Comparison of ENCODE assay signal across 17 cellular contexts in the genomic region with DNA sequence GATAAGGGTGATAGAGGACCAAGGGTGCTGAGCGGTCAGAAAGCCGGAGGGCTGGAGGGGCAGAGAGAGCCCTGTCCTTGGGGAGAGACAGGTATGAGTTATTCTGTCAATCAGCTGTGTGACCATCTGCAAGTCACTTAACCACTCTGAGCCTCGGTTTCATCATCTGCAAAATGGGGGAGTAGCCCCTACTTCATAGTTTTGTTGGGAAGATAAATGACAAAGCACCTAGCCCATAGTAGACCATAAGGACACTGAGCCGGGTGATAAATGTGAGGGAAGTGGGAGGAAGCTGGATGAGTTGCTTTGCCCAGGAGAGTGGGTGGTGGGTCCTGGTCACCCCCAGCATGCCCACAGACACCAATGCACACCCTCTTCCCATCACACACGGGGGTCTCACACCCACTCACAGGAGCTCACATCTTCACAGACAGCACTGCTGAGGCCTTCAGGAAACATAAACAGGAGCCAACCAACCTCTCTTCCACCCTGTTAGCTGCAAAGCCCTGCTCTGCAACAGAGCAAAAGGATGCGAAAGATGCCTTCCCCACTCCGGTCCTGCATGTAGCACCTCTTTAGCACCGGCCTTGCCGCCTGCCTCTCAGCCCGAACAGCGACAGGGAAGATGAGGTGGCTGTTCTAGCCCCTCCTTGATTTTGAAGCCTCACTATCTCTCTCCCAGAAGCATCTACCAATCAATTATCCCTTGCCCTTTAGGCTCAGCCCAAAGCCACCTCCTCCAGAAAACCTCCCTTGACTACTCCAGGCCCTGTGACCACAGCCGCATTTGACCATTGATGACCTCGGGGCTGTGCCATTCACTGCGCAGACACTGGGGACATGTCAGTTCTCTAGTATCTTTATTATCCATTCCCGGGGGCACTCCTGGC. TPM values are rescaled to one million over a fixed set of nuclear protein-coding genes. Genes with fewer than 3 reads are reported as not detected.
DNase-seq lines count a peak whose midpoint lies in the region; ATAC-seq and TF ChIP-seq lines count a peak whose summit lies in the region.
"Had no signal": no experiment of that assay in that cellular context is flagged by ENCODE, and none has a peak within 500 bp of the region (broad histone marks: within the 10 kb centered on the region; RNA-seq: fewer than 3 reads in every experiment).

No MANE protein-coding gene starts in this region.

- ATAC-seq in WTC11 (no peak), GM18907 (IDR thresholded peaks at IDR 0.05; ENCODE audit: unreplicated experiment) (no peak), HG02798 (IDR thresholded peaks at IDR 0.05; ENCODE audit: poor library complexity, unreplicated experiment) (no peak)
- ATAC-seq: Right ventricle myocardium inferior had no signal

- CTCF ChIA-PET in WTC11 (lab: Charles Lee), result interaction anchor here (0.6 kb wide), 1 partner anchor 233 kb away, joined by 3 read pairs; no protein-coding TSS in a partner anchor

- no peaks in the 10 kb centered on the region; the same call in 1 of the 2 replicates for H3K27me3 Mint-ChIP-seq in WTC11 (ENCODE audit: low read depth)
- no peaks in the 10 kb centered on the region for H3K27me3 Mint-ChIP-seq in endodermal cell (ENCODE audit: insufficient read depth)
- H3K27me3 Mint-ChIP-seq: CD8-positive, alpha-beta memory T cell had no signal

- TF ChIP-seq CTCF in LNCaP clone FGC (IDR thresholded peaks at IDR 0.05; ENCODE audit: control insufficient read depth, extremely low read depth, insufficient read depth) (no peak), WTC11 (IDR thresholded peaks at IDR 0.05) (no peak), endodermal cell (conservative IDR thresholded peaks at IDR 0.05) (no peak)

- no peaks in the 10 kb centered on the region for H3K9me3 Mint-ChIP-seq in WTC11
- H3K9me3 Mint-ChIP-seq in endodermal cell, result no peaks in the 10 kb centered on the region
- H3K9me3 Mint-ChIP-seq: CD8-positive, alpha-beta memory T cell had no signal

- DNase-seq in LNCaP clone FGC (ENCODE audit: low read depth), result no peak
- no peak for DNase-seq in WTC11 (ENCODE audit: low spot score)
- peak; percentile 67 for DNase-seq in endodermal cell
- no peak for DNase-seq in stimulated activated CD8-positive, alpha-beta memory T cell treated with anti-CD3 and anti-CD28 coated beads, Interleukin-4, amount 100 ng/mL, for 48 hours
- no peak for DNase-seq in cortex of kidney (lab: John Stamatoyannopoulos, UW)
- DNase-seq: CD8-positive, alpha-beta memory T cell; GF-D8; GM23248; KBM-7; NCI-H1930; NCI-H748 treated with DMSO at 0.1 percent for 48 hours had no signal

- POLR2A ChIA-PET in WTC11 (lab: Charles Lee), result no interaction called here

- no peaks in the 10 kb centered on the region for H3K4me1 ChIP-seq in endodermal cell (ENCODE audit: control insufficient read depth, insufficient read depth, low read length)

- WGBS in endodermal cell (ENCODE audit: insufficient coverage in 1 of 2, insufficient read length in 1 of 2), 2 experiments, result 88 to 94% methylated on average over 11 to 15 of the region's 15 CpGs

- H3K36me3 Mint-ChIP-seq in WTC11, result no peaks in the 10 kb centered on the region
- no peaks in the 10 kb centered on the region for H3K36me3 Mint-ChIP-seq in endodermal cell (ENCODE audit: low read depth)
- H3K36me3 Mint-ChIP-seq: CD8-positive, alpha-beta memory T cell had no signal

- no peaks in the 10 kb centered on the region for H3K9me3 ChIP-seq in endodermal cell (ENCODE audit: control insufficient read depth, low read length)
- H3K9me3 ChIP-seq: Peyer's patch had no signal

- H3K27me3 ChIP-seq in endodermal cell (ENCODE audit: control insufficient read depth, insufficient read depth, low read length, poor library complexity, severe bottlenecking), result no peaks in the 10 kb centered on the region
- H3K27me3 ChIP-seq: Peyer's patch had no signal

- no peak overlapping the region for H3K4me3 Mint-ChIP-seq in WTC11
- no peak overlapping the region for H3K4me3 Mint-ChIP-seq in endodermal cell
- H3K4me3 Mint-ChIP-seq: CD8-positive, alpha-beta memory T cell had no signal

- H3K36me3 ChIP-seq in endodermal cell (ENCODE audit: control insufficient read depth, insufficient read depth, low read length), result no peaks in the 10 kb centered on the region
- H3K36me3 ChIP-seq: Peyer's patch had no signal

- H3K27ac ChIP-seq in endodermal cell (ENCODE audit: low read depth, low read length), result no peak overlapping the region
- H3K27ac ChIP-seq: GM23248, SK-N-MC had no signal

- H3K27ac Mint-ChIP-seq in WTC11 (0 out of 2 replicates have a peak overlapping the region, but pooled peaks have one; percentile 86), endodermal cell (no peak overlapping the region)

- no peaks in the 10 kb centered on the region for H3K4me1 Mint-ChIP-seq in WTC11
- H3K4me1 Mint-ChIP-seq in endodermal cell, result no peaks in the 10 kb centered on the region
- H3K4me1 Mint-ChIP-seq: CD8-positive, alpha-beta memory T cell had no signal

- H3K9ac ChIP-seq in endodermal cell (ENCODE audit: extremely low read depth, low read length, poor library complexity, severe bottlenecking), result no peak overlapping the region
- H3K9ac ChIP-seq: GM23248 had no signal

- H3K4me3 ChIP-seq in LNCaP clone FGC (ENCODE audit: low read depth, low read length) (peak overlapping the region; percentile 5; the same call in 1 of the 2 replicates), endodermal cell (ENCODE audit: low read length) (no peak overlapping the region)
- H3K4me3 ChIP-seq: GM23248, Peyer's patch, SK-N-MC had no signal

TF ChIP-seq in WTC11, 78 proteins besides CTCF, POLR2A, EP300 and RAD21:
- TF ChIP-seq GTF2I (CRISPR knock-in tag; conservative IDR thresholded peaks at IDR 0.05) (0 out of 2 replicates have a peak, but pooled peaks have one; percentile 32), ZNF416 (CRISPR knock-in tag; IDR thresholded peaks at IDR 0.05) (no peak)

RNA-seq across cellular contexts. Expression of a gene that starts 18.9 kb away (rescaled TPM):
- 0.44 to 0.72 TPM (median 0.50 TPM) in 3 replicates for total RNA-seq in WTC11 (2021)
- total RNA-seq in endodermal cell, result 1 to 10 TPM; 1.1 to 2.6 TPM
- 0.57 TPM for polyA plus RNA-seq in endodermal cell (2013, experiment 1 of 2)
- 0.25 TPM for polyA plus RNA-seq in endodermal cell (2013, experiment 2 of 2)
- total RNA-seq: CD8-positive, alpha-beta memory T cell; GM23248; Right ventricle myocardium inferior had no signal
- polyA plus RNA-seq: BJ; CD8-positive, alpha-beta memory T cell; GM23248 had no signal
